Comparison of ENCODE assay signal across 14 cellular contexts in genomic region chr4:1047976-1048780, GRCh38. TPM values are rescaled to one million over a fixed set of nuclear protein-coding genes. Genes with fewer than 3 reads are reported as not detected.
DNase-seq lines count a peak whose midpoint lies in the region; ATAC-seq and TF ChIP-seq lines count a peak whose summit lies in the region.
"Had no signal": no experiment of that assay in that cellular context is flagged by ENCODE, and none has a peak within 500 bp of the region (broad histone marks: within the 10 kb centered on the region; RNA-seq: fewer than 3 reads in every experiment).

No MANE protein-coding gene starts in this region.

- peaks cover 2% of the 10 kb centered on the region for H3K36me3 Mint-ChIP-seq in activated naive CD8-positive, alpha-beta T cell treated with anti-CD3 and anti-CD28 coated beads, Interleukin-2, amount 10 ng/mL, durations not matched to agents 7 days and 5 days
- H3K36me3 Mint-ChIP-seq in activated naive CD8-positive, alpha-beta T cell treated with anti-CD3 and anti-CD28 coated beads for 36 hours: no peaks in the 10 kb centered on the region
- no peaks in the 10 kb centered on the region for H3K36me3 Mint-ChIP-seq in brain

- H3K27me3 ChIP-seq in upper lobe of right lung: peaks cover 33% of the 10 kb centered on the region

- H3K4me1 ChIP-seq in mucosa of descending colon (ENCODE audit: low read depth) (peaks cover 20% of the 10 kb centered on the region), upper lobe of right lung (peaks cover 25% of the 10 kb centered on the region)

- POLR2A ChIA-PET in activated naive CD8-positive, alpha-beta T cell treated with anti-CD3 and anti-CD28 coated beads, Interleukin-2, amount 10 ng/mL, durations not matched to agents 7 days and 5 days (lab: Charles Lee): no interaction called here

- no peak overlapping the region for H3K4me3 Mint-ChIP-seq in activated naive CD8-positive, alpha-beta T cell treated with anti-CD3 and anti-CD28 coated beads, Interleukin-2, amount 10 ng/mL, durations not matched to agents 7 days and 5 days
- H3K4me3 Mint-ChIP-seq in activated naive CD8-positive, alpha-beta T cell treated with anti-CD3 and anti-CD28 coated beads for 36 hours: no peak overlapping the region
- H3K4me3 Mint-ChIP-seq in brain: no peak overlapping the region
- H3K4me3 Mint-ChIP-seq: naive thymus-derived CD4-positive, alpha-beta T cell had no signal

- no peak overlapping the region for H3K27ac ChIP-seq in upper lobe of right lung
- H3K27ac ChIP-seq: SJCRH30 had no signal

- H3K4me3 ChIP-seq in mucosa of descending colon: no peak overlapping the region
- peak overlapping the region; percentile 16 for H3K4me3 ChIP-seq in upper lobe of right lung
- H3K4me3 ChIP-seq: SJCRH30 had no signal

- TF ChIP-seq CTCF in brain (conservative IDR thresholded peaks at IDR 0.05): no peak
- no peak for TF ChIP-seq CTCF in mucosa of descending colon (IDR thresholded peaks at IDR 0.05)
- TF ChIP-seq CTCF in upper lobe of right lung (IDR thresholded peaks at IDR 0.05): no peak

- H3K9me3 ChIP-seq in mucosa of descending colon: no peaks in the 10 kb centered on the region
- no peaks in the 10 kb centered on the region for H3K9me3 ChIP-seq in upper lobe of right lung
- H3K9me3 ChIP-seq: SJCRH30 had no signal

- H3K27ac Mint-ChIP-seq in activated naive CD8-positive, alpha-beta T cell treated with anti-CD3 and anti-CD28 coated beads, Interleukin-2, amount 10 ng/mL, durations not matched to agents 7 days and 5 days: no peak overlapping the region
- H3K27ac Mint-ChIP-seq in activated naive CD8-positive, alpha-beta T cell treated with anti-CD3 and anti-CD28 coated beads for 36 hours: no peak overlapping the region
- peak overlapping the region in 3 of 5 experiments; percentile 31 to 49 (median 44) for H3K27ac Mint-ChIP-seq in brain
- H3K27ac Mint-ChIP-seq: HFFc6 had no signal

- intact Hi-C loops in mucosa of descending colon (cut with DNase I, micrococcal nuclease) (no loop called here), upper lobe of right lung (cut with DNase I) (no loop called here)

- DNase-seq in activated naive CD8-positive, alpha-beta T cell treated with anti-CD3 and anti-CD28 coated beads, Interleukin-2, amount 10 ng/mL, durations not matched to agents 7 days and 5 days: peak; percentile 26
- DNase-seq in activated naive CD8-positive, alpha-beta T cell treated with anti-CD3 and anti-CD28 coated beads for 36 hours: no peak
- DNase-seq in mucosa of descending colon (peak; percentile 25 to 52 (median 27)), upper lobe of right lung (peak; percentile 63), foreskin melanocyte (no peak), activated gamma-delta T cell treated with Interleukin-2 at 50 U/mL for 16 hours (no peak)
- no peak for DNase-seq in stimulated activated CD4-positive, alpha-beta T cell treated with anti-CD3 and anti-CD28 coated beads, Interleukin-15, amount 100 ng/mL, for 24 hours
- DNase-seq: ACHN, HFFc6, NCI-H2081 treated with DMSO at 0.1 percent for 48 hours, SJCRH30 had no signal

- ATAC-seq in activated naive CD8-positive, alpha-beta T cell treated with anti-CD3 and anti-CD28 coated beads, Interleukin-2, amount 10 ng/mL, durations not matched to agents 7 days and 5 days (ENCODE audit: low read depth): no peak
- ATAC-seq in mucosa of descending colon: no peak
- no peak for ATAC-seq in upper lobe of right lung

- peaks cover 2% of the 10 kb centered on the region for H3K4me1 Mint-ChIP-seq in activated naive CD8-positive, alpha-beta T cell treated with anti-CD3 and anti-CD28 coated beads, Interleukin-2, amount 10 ng/mL, durations not matched to agents 7 days and 5 days
- H3K4me1 Mint-ChIP-seq in activated naive CD8-positive, alpha-beta T cell treated with anti-CD3 and anti-CD28 coated beads for 36 hours: peaks cover 2% of the 10 kb centered on the region
- peaks cover 30% of the 10 kb centered on the region for H3K4me1 Mint-ChIP-seq in brain

- peaks cover 14% of the 10 kb centered on the region for H3K27me3 Mint-ChIP-seq in activated naive CD8-positive, alpha-beta T cell treated with anti-CD3 and anti-CD28 coated beads, Interleukin-2, amount 10 ng/mL, durations not matched to agents 7 days and 5 days
- H3K27me3 Mint-ChIP-seq in activated naive CD8-positive, alpha-beta T cell treated with anti-CD3 and anti-CD28 coated beads for 36 hours: peaks cover 39% of the 10 kb centered on the region
- peaks cover 6% of the 10 kb centered on the region for H3K27me3 Mint-ChIP-seq in brain

- no peaks in the 10 kb centered on the region for H3K9me3 Mint-ChIP-seq in activated naive CD8-positive, alpha-beta T cell treated with anti-CD3 and anti-CD28 coated beads, Interleukin-2, amount 10 ng/mL, durations not matched to agents 7 days and 5 days
- H3K9me3 Mint-ChIP-seq in activated naive CD8-positive, alpha-beta T cell treated with anti-CD3 and anti-CD28 coated beads for 36 hours: no peaks in the 10 kb centered on the region
- H3K9me3 Mint-ChIP-seq in brain: peaks cover 0 to 7% (median 1%) of the 10 kb centered on the region in 5 experiments
- H3K9me3 Mint-ChIP-seq: HFFc6 had no signal

- no peaks in the 10 kb centered on the region for H3K36me3 ChIP-seq in mucosa of descending colon (ENCODE audit: low read depth)
- H3K36me3 ChIP-seq in upper lobe of right lung: no peaks in the 10 kb centered on the region
- H3K36me3 ChIP-seq: SJCRH30 had no signal

RNA-seq across cellular contexts. Expression of gene FGFRL1, which starts 36.8 kb away (rescaled TPM):
- 10 to 100 TPM; 15.5 to 19.1 TPM for total RNA-seq in activated naive CD8-positive, alpha-beta T cell treated with anti-CD3 and anti-CD28 coated beads, Interleukin-2, amount 10 ng/mL, durations not matched to agents 7 days and 5 days
- 10 to 100 TPM; 17.0 to 17.2 TPM for total RNA-seq in activated naive CD8-positive, alpha-beta T cell treated with anti-CD3 and anti-CD28 coated beads for 36 hours
- 14.7 TPM for polyA plus RNA-seq in brain (ENCODE audit: insufficient read depth, low read depth, low replicate concordance)
- 10 to 100 TPM; 14.7 to 19.3 (median 16.9) TPM for total RNA-seq in mucosa of descending colon
- total RNA-seq in upper lobe of right lung: 25.2 TPM

RNA-seq across cellular contexts. Expression of gene SLC26A1, which starts 55.0 kb away (rescaled TPM):
- total RNA-seq in activated naive CD8-positive, alpha-beta T cell treated with anti-CD3 and anti-CD28 coated beads, Interleukin-2, amount 10 ng/mL, durations not matched to agents 7 days and 5 days: under 1 TPM; 0.25 to 0.65 TPM
- total RNA-seq in activated naive CD8-positive, alpha-beta T cell treated with anti-CD3 and anti-CD28 coated beads for 36 hours: under 1 TPM; 0.20 to 0.21 TPM
- polyA plus RNA-seq in brain (ENCODE audit: insufficient read depth, low read depth, low replicate concordance): not detected
- 1 to 10 TPM in 2 of 3 donors, under 1 TPM in 1; 0.85 to 2.8 (median 1.9) TPM for total RNA-seq in mucosa of descending colon
- 0.20 TPM for total RNA-seq in upper lobe of right lung
- total RNA-seq: SJCRH30, skeletal muscle tissue had no signal

Comparison
In these comparisons a context has a peak if more than half of its experiments do, and no peak if none do; other contexts are left out.
1. DNase-seq: peak in activated naive CD8-positive, alpha-beta T cell treated with anti-CD3 and anti-CD28 coated beads, Interleukin-2, amount 10 ng/mL, durations not matched to agents 7 days and 5 days (single experiment), mucosa of descending colon (3 of 3) and upper lobe of right lung (single experiment); none in activated naive CD8-positive, alpha-beta T cell treated with anti-CD3 and anti-CD28 coated beads for 36 hours (single experiment), stimulated activated CD4-positive, alpha-beta T cell treated with anti-CD3 and anti-CD28 coated beads, Interleukin-15, amount 100 ng/mL, for 24 hours (single experiment), foreskin melanocyte (single experiment) and activated gamma-delta T cell treated with Interleukin-2 at 50 U/mL for 16 hours (single experiment).
2. H3K27ac Mint-ChIP-seq: peak in brain (3 of 5); none in activated naive CD8-positive, alpha-beta T cell treated with anti-CD3 and anti-CD28 coated beads, Interleukin-2, amount 10 ng/mL, durations not matched to agents 7 days and 5 days (single experiment) and activated naive CD8-positive, alpha-beta T cell treated with anti-CD3 and anti-CD28 coated beads for 36 hours (single experiment).